8 cellular contexts compared by ENCODE assay signal in genomic region chr1:28592314-28593071, GRCh38. TPM values are rescaled to one million over a fixed set of nuclear protein-coding genes. Genes with fewer than 3 reads are reported as not detected.
DNase-seq lines count a peak whose midpoint lies in the region; ATAC-seq and TF ChIP-seq lines count a peak whose summit lies in the region.

No MANE protein-coding gene starts in this region.

- H3K4me3 Mint-ChIP-seq in natural killer cell: peak overlapping the region; percentile 71

- peak overlapping the region; percentile 89 for H2AFZ ChIP-seq in Loucy (ENCODE audit: low read length)

- no peaks in the 10 kb centered on the region for H3K9me2 ChIP-seq in Loucy (replicated peaks; ENCODE audit: low read depth, low read length)

- peak overlapping the region; percentile 74 for H3K4me3 ChIP-seq in Loucy (ENCODE audit: low read length, poor library complexity, severe bottlenecking)
- no peak overlapping the region for H3K4me3 ChIP-seq in endocrine pancreas (ENCODE audit: control insufficient read depth, insufficient read depth, low read length)

- peaks cover 4 to 12% of the 10 kb centered on the region in 2 donors for H3K4me1 Mint-ChIP-seq in natural killer cell

- no peaks in the 10 kb centered on the region for H3K9me3 Mint-ChIP-seq in natural killer cell

- H3K27me3 ChIP-seq in Loucy (ENCODE audit: insufficient read depth, low read length, poor library complexity, severe bottlenecking) (no peaks in the 10 kb centered on the region), endocrine pancreas (ENCODE audit: control insufficient read depth, insufficient read depth, low read length) (peaks cover 3% of the 10 kb centered on the region)

- H3K9me3 ChIP-seq in Loucy (ENCODE audit: insufficient read depth, low read depth, low read length) (no peaks in the 10 kb centered on the region), endocrine pancreas (ENCODE audit: control insufficient read depth, low read length) (no peaks in the 10 kb centered on the region)

- peak overlapping the region in 1 of 2 donors; percentile 52 for H3K27ac Mint-ChIP-seq in natural killer cell

- H3F3A ChIP-seq in Loucy (ENCODE audit: low read depth): no peaks in the 10 kb centered on the region; the same call in 1 of the 2 replicates

- peak; percentile 69 to 85 (median 75) for ATAC-seq in natural killer cell

- H3K36me3 Mint-ChIP-seq in natural killer cell: no peaks in the 10 kb centered on the region

- TF ChIP-seq CTCF in Loucy (conservative IDR thresholded peaks at IDR 0.05; ENCODE audit: low read length) (no peak), natural killer cell (IDR thresholded peaks at IDR 0.05) (no peak)

- intact Hi-C loops in natural killer cell (cut with micrococcal nuclease): no loop called here

- H3K4me1 ChIP-seq in Loucy (ENCODE audit: insufficient read depth, low read length, poor library complexity, severe bottlenecking) (peaks cover 8% of the 10 kb centered on the region), endocrine pancreas (ENCODE audit: control insufficient read depth, insufficient read depth, low read length) (no peaks in the 10 kb centered on the region)

- peak overlapping the region; percentile 56 for H3K9ac ChIP-seq in Loucy (ENCODE audit: low read depth, low read length, poor library complexity, severe bottlenecking)
- H3K9ac ChIP-seq in endocrine pancreas (ENCODE audit: control insufficient read depth, insufficient read depth, low read length): peak overlapping the region; percentile 26

- H3K36me3 ChIP-seq in Loucy (ENCODE audit: insufficient read depth, low read length) (no peaks in the 10 kb centered on the region), endocrine pancreas (ENCODE audit: control insufficient read depth, insufficient read depth, low read length) (no peaks in the 10 kb centered on the region)

- peaks cover 0 to 4% of the 10 kb centered on the region in 2 donors for H3K27me3 Mint-ChIP-seq in natural killer cell (ENCODE audit: low read depth in 2 of 2)

- DNase-seq in DMS 273 (lab: John Stamatoyannopoulos, UW; ENCODE audit: unreplicated experiment) (peak; percentile 55), DMS 273 treated with DMSO at 0.1 percent for 48 hours (lab: John Stamatoyannopoulos, UW) (no peak), natural killer cell (peak; percentile 20), OCI-M1 (lab: John Stamatoyannopoulos, UW) (no peak), NCI-H510A (lab: John Stamatoyannopoulos, UW) (no peak), COLO829 (ENCODE audit: low spot score) (no peak)

- peak overlapping the region; percentile 78 for H3K4me2 ChIP-seq in Loucy (ENCODE audit: low read depth, low read length, poor library complexity, severe bottlenecking)

- no peaks in the 10 kb centered on the region for H3K79me2 ChIP-seq in Loucy (ENCODE audit: insufficient read depth, low read length)

- H4K20me1 ChIP-seq in Loucy (ENCODE audit: insufficient read depth, low read length, poor library complexity, severe bottlenecking): no peaks in the 10 kb centered on the region

RNA-seq across cellular contexts. Expression of gene RAB42, which starts 0.4 kb away (rescaled TPM):
- total RNA-seq in natural killer cell: under 1 TPM in 1 of 3 donors, not detected in 2; 0.38 TPM

RNA-seq across cellular contexts. Expression of gene TRNAU1AP, which starts 39.6 kb away (rescaled TPM):
- total RNA-seq in natural killer cell: 10 to 100 TPM; 28.3 to 38.7 (median 32.1) TPM

RNA-seq across cellular contexts. Expression of gene TAF12, which starts 50.4 kb away (rescaled TPM):
- total RNA-seq in natural killer cell: 10 to 100 TPM; 17.9 to 23.8 (median 23.1) TPM

RNA-seq across cellular contexts. Expression of gene RNU11, which starts 55.9 kb away (rescaled TPM):
- not detected for total RNA-seq in natural killer cell

Comparison
In these comparisons a context has a peak if more than half of its experiments do, and no peak if none do; other contexts are left out.
1. DNase-seq: peak in DMS 273 (single experiment) and natural killer cell (single experiment); none in DMS 273 treated with DMSO at 0.1 percent for 48 hours (single experiment), OCI-M1 (single experiment), NCI-H510A (single experiment) and COLO829 (single experiment).